Comparison of ENCODE assay signal across 30 cellular contexts in the genomic region with DNA sequence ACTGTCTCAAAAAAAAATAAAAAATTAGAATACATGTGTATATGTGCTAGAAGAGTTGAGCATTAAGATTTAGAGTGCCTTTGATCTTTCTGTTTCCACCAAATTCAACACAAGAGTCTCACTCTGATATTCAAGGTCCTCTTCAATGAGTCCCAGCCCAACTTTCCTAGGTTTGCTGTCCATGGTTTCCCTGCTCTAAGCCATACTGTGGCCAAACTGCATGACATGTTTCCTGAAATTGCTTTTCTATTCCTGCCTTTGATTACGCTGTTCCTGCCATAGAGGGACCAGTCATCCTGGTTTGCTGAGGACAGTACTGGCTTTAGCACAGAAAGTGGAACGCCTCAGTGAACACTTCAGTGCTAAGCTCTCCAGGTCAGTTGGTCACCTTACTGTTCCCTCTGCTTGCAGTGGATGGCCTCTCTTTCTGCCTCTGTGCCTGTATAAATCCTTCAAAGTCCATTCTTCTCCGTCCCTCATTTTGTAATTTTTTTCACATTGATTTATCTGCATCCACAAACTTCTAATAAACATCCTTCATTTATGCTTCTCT.
"Had no signal": no experiment of that assay in that cellular context is flagged by ENCODE, and none has a peak within 500 bp of the region (broad histone marks: within the 10 kb centered on the region; RNA-seq: fewer than 3 reads in every experiment).

No MANE protein-coding gene starts in this region.

- DNase-seq: activated B cell treated with CpG ODN at 0.5 μM for 24 hours; activated CD4-positive, alpha-beta memory T cell treated with anti-CD3 and anti-CD28 coated beads for 36 hours; activated CD4-positive, alpha-beta T cell treated with anti-CD3 and anti-CD28 coated beads for 4 hours; activated CD4-positive, alpha-beta T cell treated with anti-CD3 and anti-CD28 coated beads, Interleukin-2, amount 10 ng/mL, durations not matched to agents 24 days and 14 days; activated CD4-positive, alpha-beta T cell treated with anti-CD3 and anti-CD28 coated beads, Interleukin-2, amount 50 U/mL, for 1 hour; activated CD4-positive, alpha-beta T cell treated with anti-CD3 and anti-CD28 coated beads, Interleukin-2, amount 50 U/mL, for 4 hours; activated CD4-positive, CD25-positive, alpha-beta regulatory T cell treated with anti-CD3 and anti-CD28 coated beads, Interleukin-2, amount 50 U/mL, for 72 hours; activated CD8-positive, alpha-beta memory T cell treated with anti-CD3 and anti-CD28 coated beads, Interleukin-2, amount 50 U/mL, for 4 hours; activated CD8-positive, alpha-beta T cell treated with anti-CD3 and anti-CD28 coated beads for 36 hours; activated effector memory CD4-positive, alpha-beta T cell treated with anti-CD3 and anti-CD28 coated beads, Interleukin-2, amount 50 U/mL, for 16 hours; activated gamma-delta T cell treated with Interleukin-2 at 50 U/mL for 16 hours; activated naive CD4-positive, alpha-beta T cell; activated naive CD4-positive, alpha-beta T cell treated with anti-CD3 and anti-CD28 coated beads for 36 hours; activated naive CD4-positive, alpha-beta T cell treated with anti-CD3 and anti-CD28 coated beads, Interleukin-2, amount 50 U/mL, for 16 hours; activated naive CD8-positive, alpha-beta T cell treated with anti-CD3 and anti-CD28 coated beads for 36 hours; activated T-cell treated with anti-CD3 and anti-CD28 coated beads for 4 hours; activated T-cell treated with anti-CD3 and anti-CD28 coated beads, Interleukin-2, amount 50 U/mL, for 1 hour; activated T-cell treated with anti-CD3 and anti-CD28 coated beads, Interleukin-2, amount 50 U/mL, for 4 hours; activated T-cell treated with anti-CD3 and anti-CD28 coated beads, Interleukin-2, amount 50 U/mL, for 72 hours; adrenal gland; amniotic stem cell; aorta; body of pancreas; brain microvascular endothelial cell; central memory CD4-positive, alpha-beta T cell; T-helper 1 cell; T-helper 2 cell; T-helper 9 cell had no signal

- H3K4me3 ChIP-seq: adrenal gland, body of pancreas, breast epithelium had no signal

- H3K4me1 ChIP-seq: adrenal gland, body of pancreas, breast epithelium had no signal

- H3K36me3 ChIP-seq: adrenal gland, brain microvascular endothelial cell, breast epithelium had no signal

- H3K27me3 ChIP-seq: adrenal gland, body of pancreas, brain microvascular endothelial cell, breast epithelium had no signal

- H3K27ac ChIP-seq: adrenal gland, body of pancreas, brain microvascular endothelial cell, breast epithelium, VCaP had no signal

- H3K9me3 ChIP-seq: adrenal gland, body of pancreas, breast epithelium had no signal
